8 cellular contexts compared by ENCODE assay signal in genomic region chr3:49723631-49724551, GRCh38. TPM values are rescaled to one million over a fixed set of nuclear protein-coding genes. Genes with fewer than 3 reads are reported as not detected.
DNase-seq lines count a peak whose midpoint lies in the region; ATAC-seq and TF ChIP-seq lines count a peak whose summit lies in the region.

Gene GMPPB (minus strand): TSS chr3:49723951. CDS start chr3:49723726, 225 bp downstream.

- H3K36me3 Mint-ChIP-seq in activated naive CD4-positive, alpha-beta T cell treated with anti-CD3 and anti-CD28 coated beads, Interleukin-2, amount 50 U/mL, for 24 hours, result peaks cover 2% of the 10 kb centered on the region

- peak within 1 kb of the TSS; percentile 95 for H3K27ac ChIP-seq in suprapubic skin

- no peaks in the 10 kb centered on the region for H3K9me3 ChIP-seq in suprapubic skin

- H3K4me3 ChIP-seq in suprapubic skin, result peak within 1 kb of the TSS; percentile 94

- peaks cover 46% of the 10 kb centered on the region for H3K4me1 ChIP-seq in suprapubic skin

- WGBS in suprapubic skin, result 0% methylated on average over 28 of the region's 102 CpGs

- DNase-seq in GM10266 (ENCODE audit: extremely low spot score) (peak; percentile 98), NCI-H1105 (lab: John Stamatoyannopoulos, UW) (peak; percentile 87), SKM-1 (lab: John Stamatoyannopoulos, UW; ENCODE audit: unreplicated experiment) (peak; percentile 81), globus pallidus (ENCODE audit: low spot score) (peak; percentile 94), occipital lobe (lab: John Stamatoyannopoulos, UW) (peak; percentile 92), suprapubic skin (ENCODE audit: low spot score in 2 of 2) (peak; percentile 97 to 99)

- H3K4me3 Mint-ChIP-seq in activated naive CD4-positive, alpha-beta T cell treated with anti-CD3 and anti-CD28 coated beads, Interleukin-2, amount 50 U/mL, for 24 hours, result peak within 1 kb of the TSS; percentile 92

- H3K4me1 Mint-ChIP-seq in activated naive CD4-positive, alpha-beta T cell treated with anti-CD3 and anti-CD28 coated beads, Interleukin-2, amount 50 U/mL, for 24 hours, result peaks cover 24% of the 10 kb centered on the region

- no peaks in the 10 kb centered on the region for H3K9me3 Mint-ChIP-seq in activated naive CD4-positive, alpha-beta T cell treated with anti-CD3 and anti-CD28 coated beads, Interleukin-2, amount 50 U/mL, for 24 hours

- no peaks in the 10 kb centered on the region for H3K27me3 Mint-ChIP-seq in activated naive CD4-positive, alpha-beta T cell treated with anti-CD3 and anti-CD28 coated beads, Interleukin-2, amount 50 U/mL, for 24 hours

- H3K36me3 ChIP-seq in suprapubic skin, result peaks cover 46% of the 10 kb centered on the region

- no peak for TF ChIP-seq CTCF in GM10266 (IDR thresholded peaks at IDR 0.05; ENCODE audit: control insufficient read depth, insufficient read depth, low read depth, missing control alignments)
- no peak for TF ChIP-seq CTCF in suprapubic skin (IDR thresholded peaks at IDR 0.05)

- TF ChIP-seq EP300 in suprapubic skin (IDR thresholded peaks at IDR 0.05), result no peak

- peak within 1 kb of the TSS; percentile 89 for H3K27ac Mint-ChIP-seq in activated naive CD4-positive, alpha-beta T cell treated with anti-CD3 and anti-CD28 coated beads, Interleukin-2, amount 50 U/mL, for 24 hours

- no peaks in the 10 kb centered on the region for H3K27me3 ChIP-seq in suprapubic skin

- peak; percentile 81 for ATAC-seq in HG02623 (IDR thresholded peaks at IDR 0.05; ENCODE audit: unreplicated experiment)

- peak; percentile 41 to 60 for TF ChIP-seq POLR2A in suprapubic skin (IDR thresholded peaks at IDR 0.05)

RNA-seq across cellular contexts. Expression of gene GMPPB, which starts in this region (rescaled TPM):
- total RNA-seq in occipital lobe, result 10.6 TPM
- total RNA-seq in suprapubic skin, result 10 to 100 TPM; 14.0 to 25.0 (median 17.3) TPM

Comparison
In these comparisons a context has a peak if more than half of its experiments do, and no peak if none do; other contexts are left out.
1. Peak in every context shown above with its lines: DNase-seq, ATAC-seq, H3K4me3 ChIP-seq and H3K27ac ChIP-seq.